In genomic region chr2:196586511-196586991, GRCh38 we compare ENCODE assay signal across 9 cellular contexts. TPM values are rescaled to one million over a fixed set of nuclear protein-coding genes. Genes with fewer than 3 reads are reported as not detected.
DNase-seq lines count a peak whose midpoint lies in the region; TF ChIP-seq lines count a peak whose summit lies in the region.
"Had no signal": no experiment of that assay in that cellular context is flagged by ENCODE, and none has a peak within 500 bp of the region (broad histone marks: within the 10 kb centered on the region; RNA-seq: fewer than 3 reads in every experiment).

No MANE protein-coding gene starts in this region.

- peaks cover 0 to 4% (median 0%) of the 10 kb centered on the region in 4 donors for H3K4me1 ChIP-seq in esophagus muscularis mucosa

- H3K4me3 ChIP-seq in choroid plexus epithelial cell (ENCODE audit: low read depth, low read length) (no peak overlapping the region), esophagus muscularis mucosa (no peak overlapping the region)

- no peaks in the 10 kb centered on the region for H3K36me3 ChIP-seq in esophagus muscularis mucosa

- no peak for TF ChIP-seq POLR2A in esophagus muscularis mucosa (IDR thresholded peaks at IDR 0.05; ENCODE audit: low read depth)

- WGBS in esophagus muscularis mucosa: 26% methylated on average over 6 of the region's 6 CpGs

- H3K27ac ChIP-seq in esophagus muscularis mucosa (replicated peaks in 1 of 4): no peak overlapping the region
- H3K27ac ChIP-seq: 22Rv1 had no signal

- intact Hi-C loops in esophagus muscularis mucosa (cut with DNase I): no loop called here

- H3K9me3 ChIP-seq in esophagus muscularis mucosa: no peaks in the 10 kb centered on the region

- no peak for TF ChIP-seq EP300 in esophagus muscularis mucosa (IDR thresholded peaks at IDR 0.05)

- peaks cover 0 to 17% (median 0%) of the 10 kb centered on the region in 4 donors for H3K27me3 ChIP-seq in esophagus muscularis mucosa

- peak; percentile 63 for DNase-seq in DMS 273 (lab: John Stamatoyannopoulos, UW; ENCODE audit: unreplicated experiment)
- DNase-seq in DMS 273 treated with DMSO at 0.1 percent for 48 hours (lab: John Stamatoyannopoulos, UW): no peak
- DNase-seq in NCI-H446 (lab: John Stamatoyannopoulos, UW): peak; percentile 73 to 89
- DNase-seq in choroid plexus epithelial cell (ENCODE audit: low read depth): peak; percentile 89
- peak; percentile 86 for DNase-seq in pons (ENCODE audit: low spot score)
- DNase-seq in SK-N-DZ (ENCODE audit: low spot score): no peak
- DNase-seq in esophagus muscularis mucosa (ENCODE audit: extremely low spot score): no peak
- no peak for DNase-seq in MV-4-11 (lab: John Stamatoyannopoulos, UW)

- TF ChIP-seq CTCF in choroid plexus epithelial cell (conservative IDR thresholded peaks at IDR 0.05; ENCODE audit: low read depth, low read length) (no peak), esophagus muscularis mucosa (IDR thresholded peaks at IDR 0.05) (no peak)

RNA-seq across cellular contexts. Expression of gene HECW2, which starts 6.8 kb away (rescaled TPM):
- polyA plus RNA-seq in SK-N-DZ (2014; cell fraction: cytosol; rRNA removed): 1.8 and 3.7 TPM in 2 replicates
- polyA plus RNA-seq in SK-N-DZ (2014; cell fraction: nucleus; rRNA removed): 2.1 and 3.3 TPM in 2 replicates
- 1 to 10 TPM; 2.1 to 6.3 (median 4.9) TPM for total RNA-seq in esophagus muscularis mucosa

RNA-seq across cellular contexts. Expression of gene CCDC150, which starts 53.0 kb away (rescaled TPM):
- 24.8 and 33.7 TPM in 2 replicates for polyA plus RNA-seq in SK-N-DZ (2014; cell fraction: cytosol; rRNA removed)
- 228 and 283 TPM in 2 replicates for polyA plus RNA-seq in SK-N-DZ (2014; cell fraction: nucleus; rRNA removed)
- 1 to 10 TPM in 2 of 4 donors, under 1 TPM in 2; 0.33 to 1.7 (median 0.91) TPM for total RNA-seq in esophagus muscularis mucosa

Comparison
In these comparisons a context has a peak if more than half of its experiments do, and no peak if none do; other contexts are left out.
1. DNase-seq: peak in DMS 273 (single experiment), NCI-H446 (2 of 2), choroid plexus epithelial cell (single experiment) and pons (single experiment); none in DMS 273 treated with DMSO at 0.1 percent for 48 hours (single experiment), SK-N-DZ (single experiment), esophagus muscularis mucosa (single experiment) and MV-4-11 (single experiment).